Comparison of ENCODE assay signal across 31 cellular contexts in genomic region chr7:27686315-27686714, GRCh38. TPM values are rescaled to one million over a fixed set of nuclear protein-coding genes. Genes with fewer than 3 reads are reported as not detected.
DNase-seq lines count a peak whose midpoint lies in the region; TF ChIP-seq lines count a peak whose summit lies in the region.
"Had no signal": no experiment of that assay in that cellular context is flagged by ENCODE, and none has a peak within 500 bp of the region (broad histone marks: within the 10 kb centered on the region; RNA-seq: fewer than 3 reads in every experiment).

No MANE protein-coding gene starts in this region.

- H3K4me1 Mint-ChIP-seq in chondrocyte (ENCODE audit: low read depth), result no peaks in the 10 kb centered on the region
- no peaks in the 10 kb centered on the region for H3K4me1 Mint-ChIP-seq in activated naive CD4-positive, alpha-beta T cell treated with anti-CD3 and anti-CD28 coated beads for 36 hours (ENCODE audit: low read depth)
- H3K4me1 Mint-ChIP-seq: B cell; CD4-positive, alpha-beta memory T cell; neural crest cell had no signal

- no peaks in the 10 kb centered on the region for H3K27me3 ChIP-seq in Loucy (ENCODE audit: insufficient read depth, low read length, poor library complexity, severe bottlenecking)
- H3K27me3 ChIP-seq: ovary had no signal

- CTCF ChIA-PET in activated naive CD4-positive, alpha-beta T cell treated with anti-CD3 and anti-CD28 coated beads for 36 hours (lab: Charles Lee), result no interaction called here

- no peaks in the 10 kb centered on the region for H4K20me1 ChIP-seq in Loucy (ENCODE audit: insufficient read depth, low read length, poor library complexity, severe bottlenecking)

- H3K9me3 Mint-ChIP-seq in chondrocyte (ENCODE audit: low read depth), result peaks cover 7% of the 10 kb centered on the region
- peaks cover 3% of the 10 kb centered on the region for H3K9me3 Mint-ChIP-seq in activated naive CD4-positive, alpha-beta T cell treated with anti-CD3 and anti-CD28 coated beads for 36 hours
- H3K9me3 Mint-ChIP-seq: activated T-cell treated with anti-CD3 and anti-CD28 coated beads, Interleukin-2, amount 50 U/mL, for 24 hours; memory B cell; T-helper 1 cell treated with Interleukin-12 subunit alpha and Interleukin-12 subunit beta and Interleukin-4 antibody, amounts not matched to agents 30 μg/mL and 1 μg/mL, for 36 hours had no signal

- H2AFZ ChIP-seq in Loucy (ENCODE audit: low read length), result peak overlapping the region; percentile 25; the same call in 1 of the 2 replicates

- H3K36me3 ChIP-seq in Loucy (ENCODE audit: insufficient read depth, low read length), result no peaks in the 10 kb centered on the region
- H3K36me3 ChIP-seq: ovary had no signal

- no peak overlapping the region for H3K4me3 ChIP-seq in Loucy (ENCODE audit: low read length, poor library complexity, severe bottlenecking)
- no peak overlapping the region for H3K4me3 ChIP-seq in cardiac fibroblast (replicated peaks in 1 of 2; ENCODE audit: low read depth in 2 of 2, low read length in 2 of 2)
- H3K4me3 ChIP-seq: A549, GM12878, ovary, SK-N-MC, skin epidermis had no signal

- intact Hi-C loops in activated naive CD4-positive, alpha-beta T cell treated with anti-CD3 and anti-CD28 coated beads for 36 hours (cut with micrococcal nuclease), result loop anchor here (10.0 kb wide), 1 partner anchor 408 kb away; no protein-coding TSS in a partner anchor

- no peak overlapping the region for H3K4me3 Mint-ChIP-seq in chondrocyte (ENCODE audit: unreplicated experiment)
- H3K4me3 Mint-ChIP-seq in activated naive CD4-positive, alpha-beta T cell treated with anti-CD3 and anti-CD28 coated beads for 36 hours, result no peak overlapping the region
- H3K4me3 Mint-ChIP-seq: activated T-cell treated with anti-CD3 and anti-CD28 coated beads, Interleukin-2, amount 50 U/mL, for 24 hours; B cell; CD4-positive, alpha-beta memory T cell; HFFc6; memory B cell; neural crest cell; T-helper 1 cell treated with Interleukin-12 subunit alpha and Interleukin-12 subunit beta and Interleukin-4 antibody, amounts not matched to agents 30 μg/mL and 1 μg/mL, for 36 hours had no signal

- H3K9me3 ChIP-seq in Loucy (ENCODE audit: insufficient read depth, low read depth, low read length), result no peaks in the 10 kb centered on the region
- H3K9me3 ChIP-seq: A549, ovary had no signal

- no peaks in the 10 kb centered on the region for H3F3A ChIP-seq in Loucy (ENCODE audit: low read depth)

- TF ChIP-seq CTCF in Loucy (conservative IDR thresholded peaks at IDR 0.05; ENCODE audit: low read length), result no peak
- TF ChIP-seq CTCF in cardiac fibroblast (IDR thresholded peaks at IDR 0.05; ENCODE audit: low read depth, low read length), result no peak
- TF ChIP-seq CTCF in chondrocyte (IDR thresholded peaks at IDR 0.05), result no peak

- H3K36me3 Mint-ChIP-seq in chondrocyte (ENCODE audit: low read depth), result no peaks in the 10 kb centered on the region
- peaks cover 3% of the 10 kb centered on the region for H3K36me3 Mint-ChIP-seq in activated naive CD4-positive, alpha-beta T cell treated with anti-CD3 and anti-CD28 coated beads for 36 hours (ENCODE audit: low read depth)

- H3K9me2 ChIP-seq in Loucy (replicated peaks; ENCODE audit: low read depth, low read length), result no peaks in the 10 kb centered on the region

- H3K4me1 ChIP-seq in Loucy (ENCODE audit: insufficient read depth, low read length, poor library complexity, severe bottlenecking), result peaks cover 12% of the 10 kb centered on the region
- H3K4me1 ChIP-seq: A549 had no signal

- H3K27me3 Mint-ChIP-seq in chondrocyte (ENCODE audit: low read depth), result no peaks in the 10 kb centered on the region
- peaks cover 4% of the 10 kb centered on the region for H3K27me3 Mint-ChIP-seq in activated naive CD4-positive, alpha-beta T cell treated with anti-CD3 and anti-CD28 coated beads for 36 hours (ENCODE audit: low read depth)

- no peak overlapping the region for H3K4me2 ChIP-seq in Loucy (ENCODE audit: low read depth, low read length, poor library complexity, severe bottlenecking)
- H3K4me2 ChIP-seq: A549 had no signal

- no peaks in the 10 kb centered on the region for H3K79me2 ChIP-seq in Loucy (ENCODE audit: insufficient read depth, low read length)

- no peak overlapping the region for H3K27ac Mint-ChIP-seq in chondrocyte (ENCODE audit: unreplicated experiment)
- H3K27ac Mint-ChIP-seq in activated naive CD4-positive, alpha-beta T cell treated with anti-CD3 and anti-CD28 coated beads for 36 hours, result no peak overlapping the region
- H3K27ac Mint-ChIP-seq: activated T-cell treated with anti-CD3 and anti-CD28 coated beads, Interleukin-2, amount 50 U/mL, for 24 hours; B cell; CD4-positive, alpha-beta memory T cell; HFFc6; memory B cell; T-helper 1 cell treated with Interleukin-12 subunit alpha and Interleukin-12 subunit beta and Interleukin-4 antibody, amounts not matched to agents 30 μg/mL and 1 μg/mL, for 36 hours had no signal

- no peak overlapping the region for H3K9ac ChIP-seq in Loucy (ENCODE audit: low read depth, low read length, poor library complexity, severe bottlenecking)

- peak; percentile 36 to 50 for DNase-seq in AML-193 (lab: John Stamatoyannopoulos, UW)
- DNase-seq in cardiac fibroblast (ENCODE audit: low read depth in 2 of 2), result peak; percentile 52 to 64
- peak; percentile 76 for DNase-seq in iris pigment epithelial cell (ENCODE audit: low read depth)
- DNase-seq in chondrocyte (ENCODE audit: low spot score), result no peak
- DNase-seq in NCI-H510A (lab: John Stamatoyannopoulos, UW), result no peak
- DNase-seq in SKM-1 treated with dmso at 0.1 percent for 144 hours (lab: John Stamatoyannopoulos, UW; ENCODE audit: unreplicated experiment), result no peak
- DNase-seq in activated naive CD4-positive, alpha-beta T cell treated with anti-CD3 and anti-CD28 coated beads for 36 hours, result no peak
- DNase-seq: activated CD4-positive, alpha-beta T cell treated with anti-CD3 and anti-CD28 coated beads, Interleukin-2, amount 50 U/mL, for 1 hour; activated CD4-positive, CD25-positive, alpha-beta regulatory T cell; activated gamma-delta T cell; activated T-cell treated with anti-CD3 and anti-CD28 coated beads, Interleukin-2, amount 50 U/mL, for 24 hours; CD4-positive, alpha-beta memory T cell; central memory CD4-positive, alpha-beta T cell; GOT3; HFFc6; NCI-H1092; NCI-H1694 treated with DMSO at 0.1 percent for 48 hours; NCI-H446; NCI-H82; ovary; RPMI8226; stimulated activated naive CD4-positive, alpha-beta T cell treated with Interleukin-2 at 50 U/mL for 16 hours had no signal

RNA-seq across cellular contexts. Expression of gene HIBADH, which starts 23.6 kb away (rescaled TPM):
- 18.9 to 24.4 TPM (median 20.6 TPM) in 3 replicates for total RNA-seq in chondrocyte
- total RNA-seq in activated naive CD4-positive, alpha-beta T cell treated with anti-CD3 and anti-CD28 coated beads for 36 hours, result 10 to 100 TPM; 20.8 to 22.5 TPM

RNA-seq across cellular contexts. Expression of gene TAX1BP1, which starts 53.6 kb away (rescaled TPM):
- 86.5 to 91.3 TPM (median 90.6 TPM) in 3 replicates for total RNA-seq in chondrocyte
- total RNA-seq in activated naive CD4-positive, alpha-beta T cell treated with anti-CD3 and anti-CD28 coated beads for 36 hours, result 10 to 100 TPM; 84.1 to 87.9 TPM

Comparison
In these comparisons a context has a peak if more than half of its experiments do, and no peak if none do; other contexts are left out.
1. DNase-seq: peak in AML-193 (2 of 2), cardiac fibroblast (2 of 2) and iris pigment epithelial cell (single experiment); none in chondrocyte (single experiment), NCI-H510A (single experiment), SKM-1 treated with dmso at 0.1 percent for 144 hours (single experiment) and activated naive CD4-positive, alpha-beta T cell treated with anti-CD3 and anti-CD28 coated beads for 36 hours (single experiment).